In genomic region chr3:150603888-150604319, GRCh38 we compare ENCODE assay signal across 8 cellular contexts. TPM values are rescaled to one million over a fixed set of nuclear protein-coding genes. Genes with fewer than 3 reads are reported as not detected.
A peak's percentile ranks its signal among the peaks of the same experiment; 100 is the strongest.
DNase-seq lines count a peak whose midpoint lies in the region; ATAC-seq and TF ChIP-seq lines count a peak whose summit lies in the region.

No MANE protein-coding gene starts in this region.

- no peak for TF ChIP-seq CTCF in GM13976 (IDR thresholded peaks at IDR 0.05; ENCODE audit: borderline replicate concordance, control extremely low read depth, extremely low read depth, insufficient read depth, missing control alignments)

- no peak for ATAC-seq in effector memory CD8-positive, alpha-beta T cell (replicated peaks)
- peak in 1 of 2 donors; percentile 1 for ATAC-seq in natural killer cell treated with Interleukin-12 subunit alpha and Interleukin-12 subunit beta and Interleukin-15 and Interleukin-18, amount 100 ng/mL, for 72 hours

- peaks cover 54% of the 10 kb centered on the region for H3K4me1 Mint-ChIP-seq in T-helper 2 cell treated with Interferon-gamma antibody and Interleukin-4, amounts not matched to agents 5 μg/mL and 100 μg/mL, for 36 hours (ENCODE audit: low read depth)
- H3K4me1 Mint-ChIP-seq in effector memory CD8-positive, alpha-beta T cell (ENCODE audit: low read depth in 2 of 2) = peaks cover 47 to 64% of the 10 kb centered on the region in 2 donors
- peaks cover 41 to 70% of the 10 kb centered on the region in 2 donors for H3K4me1 Mint-ChIP-seq in natural killer cell treated with Interleukin-12 subunit alpha and Interleukin-12 subunit beta and Interleukin-15 and Interleukin-18, amount 100 ng/mL, for 72 hours (ENCODE audit: low read depth in 2 of 2)

- H3K36me3 Mint-ChIP-seq in T-helper 2 cell treated with Interferon-gamma antibody and Interleukin-4, amounts not matched to agents 5 μg/mL and 100 μg/mL, for 36 hours (ENCODE audit: low read depth) = peaks cover 42% of the 10 kb centered on the region
- H3K36me3 Mint-ChIP-seq in effector memory CD8-positive, alpha-beta T cell (ENCODE audit: insufficient read depth) = peaks cover 39% of the 10 kb centered on the region
- H3K36me3 Mint-ChIP-seq in natural killer cell treated with Interleukin-12 subunit alpha and Interleukin-12 subunit beta and Interleukin-15 and Interleukin-18, amount 100 ng/mL, for 72 hours = peaks cover 16% of the 10 kb centered on the region

- in situ Hi-C loops in GM13976 (cut with MboI; ENCODE audit: low sequenced_read_pairs, unreplicated experiment) = no loop called here

- peak overlapping the region; percentile 93 for H3K4me3 Mint-ChIP-seq in T-helper 2 cell treated with Interferon-gamma antibody and Interleukin-4, amounts not matched to agents 5 μg/mL and 100 μg/mL, for 36 hours
- H3K4me3 Mint-ChIP-seq in effector memory CD8-positive, alpha-beta T cell = peak overlapping the region; percentile 98
- H3K4me3 Mint-ChIP-seq in natural killer cell treated with Interleukin-12 subunit alpha and Interleukin-12 subunit beta and Interleukin-15 and Interleukin-18, amount 100 ng/mL, for 72 hours = peak overlapping the region; percentile 97

- peak overlapping the region; percentile 98 for H3K27ac Mint-ChIP-seq in T-helper 2 cell treated with Interferon-gamma antibody and Interleukin-4, amounts not matched to agents 5 μg/mL and 100 μg/mL, for 36 hours
- peak overlapping the region; percentile 99 to 100 for H3K27ac Mint-ChIP-seq in effector memory CD8-positive, alpha-beta T cell
- H3K27ac Mint-ChIP-seq in natural killer cell treated with Interleukin-12 subunit alpha and Interleukin-12 subunit beta and Interleukin-15 and Interleukin-18, amount 100 ng/mL, for 72 hours = peak overlapping the region; percentile 98 to 99

- no peaks in the 10 kb centered on the region for H3K9me3 Mint-ChIP-seq in T-helper 2 cell treated with Interferon-gamma antibody and Interleukin-4, amounts not matched to agents 5 μg/mL and 100 μg/mL, for 36 hours
- H3K9me3 Mint-ChIP-seq in effector memory CD8-positive, alpha-beta T cell = no peaks in the 10 kb centered on the region
- no peaks in the 10 kb centered on the region for H3K9me3 Mint-ChIP-seq in natural killer cell treated with Interleukin-12 subunit alpha and Interleukin-12 subunit beta and Interleukin-15 and Interleukin-18, amount 100 ng/mL, for 72 hours

- no peaks in the 10 kb centered on the region for H3K27me3 Mint-ChIP-seq in T-helper 2 cell treated with Interferon-gamma antibody and Interleukin-4, amounts not matched to agents 5 μg/mL and 100 μg/mL, for 36 hours (ENCODE audit: low read depth)
- H3K27me3 Mint-ChIP-seq in effector memory CD8-positive, alpha-beta T cell = no peaks in the 10 kb centered on the region
- no peaks in the 10 kb centered on the region for H3K27me3 Mint-ChIP-seq in natural killer cell treated with Interleukin-12 subunit alpha and Interleukin-12 subunit beta and Interleukin-15 and Interleukin-18, amount 100 ng/mL, for 72 hours

- DNase-seq in T-helper 2 cell treated with Interferon-gamma antibody and Interleukin-4, amounts not matched to agents 5 μg/mL and 100 μg/mL, for 36 hours (ENCODE audit: low spot score) = no peak
- no peak for DNase-seq in T-helper 2 cell
- DNase-seq in OCI-M1 (lab: John Stamatoyannopoulos, UW) = peak; percentile 37
- DNase-seq in effector memory CD8-positive, alpha-beta T cell = no peak
- DNase-seq in natural killer cell treated with Interleukin-12 subunit alpha and Interleukin-12 subunit beta and Interleukin-15 and Interleukin-18, amount 100 ng/mL, for 72 hours (ENCODE audit: low spot score) = no peak
- DNase-seq in hepatic stellate cell (ENCODE audit: low spot score) = no peak
- DNase-seq in GM13976 (ENCODE audit: low spot score) = no peak
- DNase-seq in cerebellar nuclear complex (lab: John Stamatoyannopoulos, UW) = no peak

RNA-seq across cellular contexts. Expression of gene SELENOT, which starts 0.8 kb away (rescaled TPM):
- total RNA-seq in natural killer cell treated with Interleukin-12 subunit alpha and Interleukin-12 subunit beta and Interleukin-15 and Interleukin-18, amount 100 ng/mL, for 72 hours = 100 to 1,000 TPM in 1 of 2 donors, 10 to 100 TPM in 1; 72.4 to 147 TPM

RNA-seq across cellular contexts. Expression of gene EIF2A, which starts 57.3 kb away (rescaled TPM):
- total RNA-seq in natural killer cell treated with Interleukin-12 subunit alpha and Interleukin-12 subunit beta and Interleukin-15 and Interleukin-18, amount 100 ng/mL, for 72 hours = 100 to 1,000 TPM in 1 of 2 donors, 10 to 100 TPM in 1; 98.0 to 114 TPM

RNA-seq across cellular contexts. Expression of gene SERP1, which starts 57.6 kb away (rescaled TPM):
- total RNA-seq in natural killer cell treated with Interleukin-12 subunit alpha and Interleukin-12 subunit beta and Interleukin-15 and Interleukin-18, amount 100 ng/mL, for 72 hours = 100 to 1,000 TPM; 104 to 148 TPM
